ENCODE assay signal across 15 cellular contexts in the genomic region with DNA sequence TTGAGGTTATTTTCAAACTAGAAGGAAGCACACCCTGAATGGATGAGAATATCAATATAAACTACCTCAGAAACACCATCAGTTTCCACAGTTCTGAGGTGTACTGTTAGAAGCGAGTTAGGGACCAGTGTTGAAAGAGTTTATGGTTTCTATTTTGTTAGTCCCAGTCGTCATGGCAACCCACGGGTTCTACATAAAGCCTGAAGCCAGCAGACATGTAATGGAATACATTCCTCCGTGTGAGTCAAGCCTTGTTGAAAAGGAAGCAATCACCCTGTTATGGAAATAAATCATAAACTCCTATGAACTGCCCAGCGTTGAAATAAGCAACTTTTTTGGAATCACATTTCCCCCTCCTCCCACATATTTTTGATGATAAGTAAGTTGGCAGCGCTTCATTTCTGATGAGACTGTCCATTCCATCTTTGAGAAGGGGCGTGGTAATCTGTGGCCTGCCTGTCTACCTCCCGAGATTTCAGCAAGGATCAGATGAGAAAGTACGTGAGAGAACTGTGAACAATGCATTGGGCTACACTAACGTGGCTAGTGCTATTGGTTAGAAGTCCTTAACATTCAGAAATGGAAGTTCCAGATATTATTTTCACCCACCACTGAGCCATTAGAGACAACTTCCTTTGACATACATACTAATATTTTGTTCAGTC. TPM values are rescaled to one million over a fixed set of nuclear protein-coding genes. Genes with fewer than 3 reads are reported as not detected.
A peak's percentile ranks its signal among the peaks of the same experiment; 100 is the strongest.
DNase-seq lines count a peak whose midpoint lies in the region; ATAC-seq and TF ChIP-seq lines count a peak whose summit lies in the region.
"Had no signal": no experiment of that assay in that cellular context is flagged by ENCODE, and none has a peak within 500 bp of the region (broad histone marks: within the 10 kb centered on the region; RNA-seq: fewer than 3 reads in every experiment).

No MANE protein-coding gene starts in this region.

- no peak overlapping the region for H3K4me3 ChIP-seq in left ventricle myocardium inferior
- no peak overlapping the region for H3K4me3 ChIP-seq in astrocyte of the spinal cord (ENCODE audit: low read depth, low read length)
- no peak overlapping the region for H3K4me3 ChIP-seq in right cardiac atrium (ENCODE audit: low read length)
- H3K4me3 ChIP-seq in CD4-positive, alpha-beta memory T cell (ENCODE audit: low read length in 2 of 2): no peak overlapping the region
- H3K4me3 ChIP-seq: PC-9 had no signal

- no peaks in the 10 kb centered on the region for H3K36me3 Mint-ChIP-seq in CD4-positive, alpha-beta memory T cell

- CTCF ChIA-PET in CD4-positive, alpha-beta memory T cell (lab: Charles Lee; ENCODE audit: partially characterized antibody): no interaction called here

- H3K4me3 Mint-ChIP-seq in CD4-positive, alpha-beta memory T cell: no peak overlapping the region
- H3K4me3 Mint-ChIP-seq: B cell; stimulated activated naive CD8-positive, alpha-beta T cell treated with anti-CD3 and anti-CD28 coated beads, Interleukin-15, Interleukin-2, amounts not matched to agents 100 ng/mL and 50 ng/mL, for 24 hours had no signal

- peak; percentile 37 for ATAC-seq in Right ventricle myocardium inferior
- peak in 1 of 2 donors; percentile 61 for ATAC-seq in right cardiac atrium

- H3K9me3 Mint-ChIP-seq in CD4-positive, alpha-beta memory T cell: no peaks in the 10 kb centered on the region
- H3K9me3 Mint-ChIP-seq: stimulated activated naive CD8-positive, alpha-beta T cell treated with anti-CD3 and anti-CD28 coated beads, Interleukin-15, Interleukin-2, amounts not matched to agents 100 ng/mL and 50 ng/mL, for 24 hours had no signal

- H3K4me1 ChIP-seq in left ventricle myocardium inferior (no peaks in the 10 kb centered on the region), right cardiac atrium (ENCODE audit: control insufficient read depth, insufficient read depth, low read length) (no peaks in the 10 kb centered on the region)
- no peaks in the 10 kb centered on the region for H3K4me1 ChIP-seq in CD4-positive, alpha-beta memory T cell (ENCODE audit: insufficient read depth, low read length)

- WGBS in right cardiac atrium: 39% methylated on average over 10 of the region's 10 CpGs

- in situ Hi-C loops in astrocyte of the spinal cord (cut with HindIII; ENCODE audit: low sequenced_read_pairs): no loop called here

- H3K9me3 ChIP-seq in left ventricle myocardium inferior (replicated peaks): no peaks in the 10 kb centered on the region
- H3K9me3 ChIP-seq in right cardiac atrium (ENCODE audit: control insufficient read depth, low read length): no peaks in the 10 kb centered on the region
- no peaks in the 10 kb centered on the region for H3K9me3 ChIP-seq in CD4-positive, alpha-beta memory T cell (ENCODE audit: control insufficient read depth in 1 of 2, low read length in 2 of 2)

- H3K27ac ChIP-seq in left ventricle myocardium inferior (replicated peaks): no peak overlapping the region
- H3K27ac ChIP-seq in right cardiac atrium (ENCODE audit: low read length): no peak overlapping the region
- H3K27ac ChIP-seq in CD4-positive, alpha-beta memory T cell (ENCODE audit: low read depth, low read length): no peak overlapping the region
- H3K27ac ChIP-seq: PC-9 had no signal

- H3K36me3 ChIP-seq in left ventricle myocardium inferior: no peaks in the 10 kb centered on the region
- H3K36me3 ChIP-seq in CD4-positive, alpha-beta memory T cell (ENCODE audit: insufficient read depth, low read length): no peaks in the 10 kb centered on the region

- H3K27ac Mint-ChIP-seq in CD4-positive, alpha-beta memory T cell: no peak overlapping the region
- H3K27ac Mint-ChIP-seq: B cell; stimulated activated naive CD8-positive, alpha-beta T cell treated with anti-CD3 and anti-CD28 coated beads, Interleukin-15, Interleukin-2, amounts not matched to agents 100 ng/mL and 50 ng/mL, for 24 hours had no signal

- POLR2A ChIA-PET in CD4-positive, alpha-beta memory T cell (lab: Charles Lee; ENCODE audit: partially characterized antibody): no interaction called here

- H3K4me1 Mint-ChIP-seq in CD4-positive, alpha-beta memory T cell: no peaks in the 10 kb centered on the region
- H3K4me1 Mint-ChIP-seq: B cell had no signal

- DNase-seq in Right ventricle myocardium inferior (ENCODE audit: missing footprints) (no peak), left ventricle myocardium inferior (no peak), astrocyte of the spinal cord (ENCODE audit: low read depth, low spot score) (peak; percentile 14), right cardiac atrium (peak in 2 of 3 donors; percentile 50 to 59), NCI-H1694 (lab: John Stamatoyannopoulos, UW) (no peak), hippocampal formation (lab: John Stamatoyannopoulos, UW) (no peak), NCI-H1048 (lab: John Stamatoyannopoulos, UW) (no peak)
- DNase-seq in CD4-positive, alpha-beta memory T cell: no peak
- DNase-seq: amygdala, erythroblast, NCI-H2081, occipital lobe had no signal

- no peaks in the 10 kb centered on the region for H3K27me3 ChIP-seq in left ventricle myocardium inferior (ENCODE audit: low read depth)
- no peaks in the 10 kb centered on the region for H3K27me3 ChIP-seq in right cardiac atrium (ENCODE audit: control insufficient read depth, insufficient read depth)
- H3K27me3 ChIP-seq in CD4-positive, alpha-beta memory T cell (ENCODE audit: insufficient read depth, low read length): no peaks in the 10 kb centered on the region

- TF ChIP-seq CTCF in left ventricle myocardium inferior (IDR thresholded peaks at IDR 0.05; ENCODE audit: borderline replicate concordance) (no peak), astrocyte of the spinal cord (IDR thresholded peaks at IDR 0.05; ENCODE audit: low read depth, low read length) (no peak)

- intact Hi-C loops in Right ventricle myocardium inferior (cut with DNase I): no loop called here
- intact Hi-C loops in left ventricle myocardium inferior (cut with micrococcal nuclease): no loop called here
- intact Hi-C loops in right cardiac atrium (cut with DNase I): no loop called here
- intact Hi-C loops in CD4-positive, alpha-beta memory T cell (cut with micrococcal nuclease): no loop called here

- peaks cover 2% of the 10 kb centered on the region in 2 donors for H3K27me3 Mint-ChIP-seq in CD4-positive, alpha-beta memory T cell

RNA-seq across cellular contexts. Expression of gene PDHA1, which starts 40.4 kb away (rescaled TPM):
- 1,288 TPM for total RNA-seq in Right ventricle myocardium inferior
- 1,069 TPM for total RNA-seq in left ventricle myocardium inferior
- total RNA-seq in right cardiac atrium: 100 to 1,000 TPM; 623 to 812 (median 766) TPM
- 713 TPM for polyA plus RNA-seq in right cardiac atrium
- 100 to 1,000 TPM; 116 to 124 TPM for total RNA-seq in CD4-positive, alpha-beta memory T cell
- 10 to 100 TPM; 75.4 to 80.3 TPM for polyA plus RNA-seq in CD4-positive, alpha-beta memory T cell

Comparison
In these comparisons a context has a peak if more than half of its experiments do, and no peak if none do; other contexts are left out.
1. DNase-seq: peak in astrocyte of the spinal cord (single experiment) and right cardiac atrium (2 of 3); none in Right ventricle myocardium inferior (single experiment), left ventricle myocardium inferior (single experiment), NCI-H1694 (single experiment), hippocampal formation (0 of 2), NCI-H1048 (single experiment) and CD4-positive, alpha-beta memory T cell (0 of 5).